ENCODE assay signal across 8 cellular contexts in genomic region chr17:82370471-82371332, GRCh38. TPM values are rescaled to one million over a fixed set of nuclear protein-coding genes. Genes with fewer than 3 reads are reported as not detected.
DNase-seq lines count a peak whose midpoint lies in the region; ATAC-seq, FAIRE-seq and TF ChIP-seq lines count a peak whose summit lies in the region.

No MANE protein-coding gene starts in this region.

- TF ChIP-seq CTCF in AG04450 (IDR thresholded peaks at IDR 0.05; ENCODE audit: low read depth, low read length) (no peak), HEK293 (tag by site-specific recombination; IDR thresholded peaks at IDR 0.05) (no peak), astrocyte (IDR thresholded peaks at IDR 0.05; ENCODE audit: insufficient read depth, low read depth, low read length) (no peak), GM10266 (IDR thresholded peaks at IDR 0.05; ENCODE audit: control insufficient read depth, insufficient read depth, low read depth, missing control alignments) (no peak), body of pancreas (IDR thresholded peaks at IDR 0.05) (no peak)

- H3K27ac ChIP-seq in AG04450 (ENCODE audit: low read depth, low read length): no peak overlapping the region
- H3K27ac ChIP-seq in HEK293 (ENCODE audit: extremely low read depth, low read depth, low read length): no peak overlapping the region
- no peak overlapping the region for H3K27ac ChIP-seq in astrocyte (ENCODE audit: low read depth, low read length)
- no peak overlapping the region for H3K27ac ChIP-seq in muscle layer of colon (ENCODE audit: low read depth, low read length)
- H3K27ac ChIP-seq in body of pancreas: no peak overlapping the region

- no peaks in the 10 kb centered on the region for H3K9me3 Mint-ChIP-seq in astrocyte (ENCODE audit: unreplicated experiment)

- H3K4me1 Mint-ChIP-seq in astrocyte (ENCODE audit: low read depth, unreplicated experiment): peaks cover under 1% of the 10 kb centered on the region

- no peaks in the 10 kb centered on the region for H4K20me1 ChIP-seq in astrocyte (ENCODE audit: insufficient read depth, low read length)

- 24 to 38% methylated on average over 21 to 36 of the region's 38 CpGs for WGBS in body of pancreas, 2 donors

- H3K36me3 ChIP-seq in HEK293 (ENCODE audit: control insufficient read depth in 2 of 2, insufficient read depth in 1 of 2, low read length in 2 of 2): no peaks in the 10 kb centered on the region
- no peaks in the 10 kb centered on the region for H3K36me3 ChIP-seq in astrocyte (ENCODE audit: insufficient read depth, low read length)
- H3K36me3 ChIP-seq in muscle layer of colon (ENCODE audit: insufficient read depth, low read length): no peaks in the 10 kb centered on the region
- H3K36me3 ChIP-seq in body of pancreas (replicated peaks in 1 of 2; ENCODE audit: insufficient read depth in 1 of 2, low read depth in 2 of 2): no peaks in the 10 kb centered on the region

- intact Hi-C loops in body of pancreas (cut with DNase I): no loop called here

- no peak overlapping the region for H3K27ac Mint-ChIP-seq in astrocyte (ENCODE audit: unreplicated experiment)

- peak overlapping the region; percentile 62 for H3K4me2 ChIP-seq in astrocyte (ENCODE audit: low read length)

- CTCF ChIA-PET in AG04450 (lab: Charles Lee) (interaction anchor here (0.6 to 1.0 kb wide), 2 partner anchors 76 to 123 kb away, joined by 3 to 4 read pairs; no protein-coding TSS in a partner anchor), HEK293 (lab: Yijun Ruan, JAX) (interaction anchor here (0.6 to 1.5 kb wide), 3 partner anchors 19 to 340 kb away, joined by 3 to 5 read pairs (median 3); partner anchors contain the start of gene OGFOD3)

- H3K9me3 ChIP-seq in AG04450 (ENCODE audit: control insufficient read depth, insufficient read depth, low read length) (peaks cover 4% of the 10 kb centered on the region; the same call in 1 of the 2 replicates), HEK293 (ENCODE audit: control insufficient read depth, insufficient read depth, low read depth, low read length) (no peaks in the 10 kb centered on the region), astrocyte (ENCODE audit: insufficient read depth, low read depth, low read length) (no peaks in the 10 kb centered on the region), muscle layer of colon (ENCODE audit: low read length) (no peaks in the 10 kb centered on the region), body of pancreas (no peaks in the 10 kb centered on the region)

- DNase-seq in AG04450 (ENCODE audit: low read depth, low spot score): no peak
- no peak for DNase-seq in astrocyte (ENCODE audit: low read depth)
- DNase-seq in GM10266 (ENCODE audit: extremely low spot score): no peak
- no peak for DNase-seq in body of pancreas
- no peak for DNase-seq in DMS79 treated with DMSO at 0.1 percent for 48 hours (lab: John Stamatoyannopoulos, UW)
- DNase-seq in urothelium cell line (ENCODE audit: low spot score): no peak

- H3K36me3 Mint-ChIP-seq in astrocyte (ENCODE audit: low read depth, unreplicated experiment): no peaks in the 10 kb centered on the region

- no peaks in the 10 kb centered on the region for H3K79me2 ChIP-seq in astrocyte (ENCODE audit: insufficient read depth, low read length)

- H3K4me1 ChIP-seq in HEK293 (ENCODE audit: control insufficient read depth, insufficient read depth, low read length) (peaks cover 4% of the 10 kb centered on the region), astrocyte (ENCODE audit: insufficient read depth, low read length) (no peaks in the 10 kb centered on the region), muscle layer of colon (ENCODE audit: insufficient read depth, low read length) (peaks cover 9% of the 10 kb centered on the region), body of pancreas (peaks cover 29% of the 10 kb centered on the region)

- TF ChIP-seq POLR2A in body of pancreas (IDR thresholded peaks at IDR 0.05): no peak

- peaks cover 64% of the 10 kb centered on the region for H3K27me3 ChIP-seq in AG04450 (ENCODE audit: control insufficient read depth, insufficient read depth, low read length)
- H3K27me3 ChIP-seq in astrocyte (ENCODE audit: insufficient read depth, low read length): peaks cover 45% of the 10 kb centered on the region
- H3K27me3 ChIP-seq in muscle layer of colon (ENCODE audit: control insufficient read depth in 1 of 2, insufficient read depth in 2 of 2, low read length in 2 of 2): peaks cover 9 to 48% of the 10 kb centered on the region in 2 donors
- peaks cover 12 to 20% of the 10 kb centered on the region in 2 donors for H3K27me3 ChIP-seq in body of pancreas

- H3K9ac ChIP-seq in astrocyte (ENCODE audit: low read length): no peak overlapping the region
- no peak overlapping the region for H3K9ac ChIP-seq in muscle layer of colon (ENCODE audit: low read length)

- ATAC-seq in body of pancreas: no peak

- no peak for FAIRE-seq in astrocyte (lab: Jason Lieb, UNC)
- FAIRE-seq in urothelium cell line (lab: Jason Lieb, UNC): no peak

- peaks cover 42% of the 10 kb centered on the region for H3K27me3 Mint-ChIP-seq in astrocyte (ENCODE audit: low read depth, unreplicated experiment)

- POLR2A ChIA-PET in AG04450 (lab: Yijun Ruan, JAX) (no interaction called here), HEK293 (lab: Yijun Ruan, JAX) (interaction anchor here (0.5 to 1.0 kb wide), 3 partner anchors 12 to 21 kb away, joined by 3 to 4 read pairs (median 3); no protein-coding TSS in a partner anchor)

- peak overlapping the region; percentile 17 for H2AFZ ChIP-seq in astrocyte (ENCODE audit: low read depth, low read length)

- H3K4me3 ChIP-seq in AG04450 (ENCODE audit: low read depth, low read length) (peak overlapping the region; percentile 40), HEK293 (ENCODE audit: low read depth, low read length) (no peak overlapping the region), astrocyte (ENCODE audit: insufficient read depth, low read depth, low read length) (no peak overlapping the region), muscle layer of colon (ENCODE audit: low read depth in 1 of 2, low read length in 2 of 2) (peak overlapping the region; percentile 27 to 41), body of pancreas (no peak overlapping the region)

- no peak overlapping the region for H3K4me3 Mint-ChIP-seq in astrocyte (ENCODE audit: unreplicated experiment)

TF ChIP-seq in HEK293, 187 proteins besides CTCF, POLR2A, EP300 and RAD21:
- TF ChIP-seq ZNF433 (tag by site-specific recombination; IDR thresholded peaks at IDR 0.05; ENCODE audit: low read depth) (no peak), ZFHX2 (tag by site-specific recombination; conservative IDR thresholded peaks at IDR 0.05) (peak; percentile 26; the same call in 1 of the 2 replicates)

RNA-seq across cellular contexts. Expression of gene UTS2R, which starts 0.9 kb away (rescaled TPM):
- polyA plus RNA-seq in AG04450 (2011; rRNA removed): not detected in 2 replicates
- polyA minus RNA-seq in AG04450 (2011; rRNA and poly(A)+ RNA removed): not detected in 2 replicates
- total RNA-seq in astrocyte (not detected in 2 replicates), body of pancreas (not detected)

RNA-seq across cellular contexts. Expression of gene TEX19, which starts 11.7 kb away (rescaled TPM):
- 0.04 and 0.10 TPM in 2 replicates for polyA plus RNA-seq in AG04450 (2011; rRNA removed)
- polyA minus RNA-seq in AG04450 (2011; rRNA and poly(A)+ RNA removed): 0.18 TPM in 1 of 2 replicates, not detected in the other
- not detected in 2 replicates for total RNA-seq in astrocyte
- not detected for total RNA-seq in body of pancreas

RNA-seq across cellular contexts. Expression of gene SECTM1, which starts 37.1 kb away (rescaled TPM):
- polyA plus RNA-seq in AG04450 (2011; rRNA removed): 8.0 and 12.5 TPM in 2 replicates
- 2.8 and 6.9 TPM in 2 replicates for polyA minus RNA-seq in AG04450 (2011; rRNA and poly(A)+ RNA removed)
- total RNA-seq in astrocyte (0.27 TPM in 1 of 2 replicates, not detected in the other), body of pancreas (1 to 10 TPM; 5.4 to 6.3 TPM)

RNA-seq across cellular contexts. Expression of gene HEXD, which starts 47.4 kb away (rescaled TPM):
- polyA plus RNA-seq in AG04450 (2011; rRNA removed): 9.1 and 9.2 TPM in 2 replicates
- 6.5 and 8.7 TPM in 2 replicates for polyA minus RNA-seq in AG04450 (2011; rRNA and poly(A)+ RNA removed)
- total RNA-seq in astrocyte (11.1 and 15.0 TPM in 2 replicates), body of pancreas (100 to 1,000 TPM in 1 of 2 donors, 10 to 100 TPM in 1; 54.7 to 188 TPM)

RNA-seq across cellular contexts. Expression of gene OGFOD3, which starts 47.7 kb away (rescaled TPM):
- 22.8 and 29.5 TPM in 2 replicates for polyA plus RNA-seq in AG04450 (2011; rRNA removed)
- polyA minus RNA-seq in AG04450 (2011; rRNA and poly(A)+ RNA removed): 23.0 and 28.0 TPM in 2 replicates
- 20.9 and 21.3 TPM in 2 replicates for total RNA-seq in astrocyte
- total RNA-seq in body of pancreas: 10 to 100 TPM; 16.8 to 40.0 TPM

Comparison
In these comparisons a context has a peak if more than half of its experiments do, and no peak if none do; other contexts are left out.
1. H3K4me3 ChIP-seq: peak in AG04450 (single experiment) and muscle layer of colon (2 of 2); none in HEK293 (single experiment), astrocyte (single experiment) and body of pancreas (0 of 2).